7 cellular contexts compared by ENCODE assay signal in the genomic region with DNA sequence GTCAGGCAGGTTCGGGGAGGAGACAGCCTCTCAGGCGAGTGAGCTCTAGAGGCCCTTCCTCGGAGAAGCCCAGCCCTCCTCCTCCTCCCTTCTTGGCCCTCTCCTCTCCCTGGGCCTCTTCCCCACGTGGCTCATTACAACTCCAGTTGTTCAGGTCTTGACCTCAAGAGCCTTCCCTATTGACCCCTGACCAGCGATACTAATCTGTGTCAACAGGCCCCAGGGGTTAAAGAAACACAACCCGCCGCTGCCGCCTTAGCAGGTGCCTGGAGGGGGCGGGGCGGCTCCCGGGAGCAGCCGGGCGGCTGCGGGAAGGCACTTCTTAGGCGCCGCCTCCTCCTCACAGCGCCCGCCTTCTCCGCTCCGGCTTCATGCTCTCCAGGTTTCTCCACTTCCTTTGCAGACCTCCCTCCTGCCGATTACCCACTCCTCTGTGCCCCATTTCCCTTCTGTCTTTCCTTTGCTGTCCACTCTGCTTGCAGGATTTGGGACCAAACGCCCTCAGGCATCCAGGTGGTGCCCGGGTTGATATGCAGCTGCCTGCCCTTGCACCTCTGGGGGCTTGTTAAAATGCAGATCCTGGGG. TPM values are rescaled to one million over a fixed set of nuclear protein-coding genes. Genes with fewer than 3 reads are reported as not detected.
DNase-seq lines count a peak whose midpoint lies in the region; ATAC-seq and TF ChIP-seq lines count a peak whose summit lies in the region.

No MANE protein-coding gene starts in this region.

- DNase-seq in H7 (peak; percentile 96), NCI-H2171 (lab: John Stamatoyannopoulos, UW) (peak; percentile 84), astrocyte of the spinal cord (ENCODE audit: low read depth, low spot score) (peak; percentile 62), activated gamma-delta T cell treated with Interleukin-2 at 50 U/mL for 16 hours (no peak)

- H3K36me3 ChIP-seq in H7 (replicated peaks; ENCODE audit: control insufficient read depth, insufficient read depth, low read length) (no peaks in the 10 kb centered on the region), subcutaneous abdominal adipose tissue (ENCODE audit: control insufficient read depth in 5 of 5, insufficient read depth in 5 of 5, low read length in 5 of 5) (peaks cover 0 to 7% (median 2%) of the 10 kb centered on the region in 5 donors)

- H3K9ac ChIP-seq in subcutaneous abdominal adipose tissue (ENCODE audit: low read length in 5 of 5): peak overlapping the region in 3 of 5 donors; percentile 10 to 46 (median 22)

- H3K27ac ChIP-seq in layer of hippocampus (ENCODE audit: low read depth, low read length) (peak overlapping the region; percentile 97), subcutaneous abdominal adipose tissue (ENCODE audit: low read depth, low read length) (peak overlapping the region; percentile 97)

- no peak overlapping the region for H3K4me3 ChIP-seq in H7 (ENCODE audit: insufficient read depth, low read depth, low read length)
- H3K4me3 ChIP-seq in astrocyte of the spinal cord (ENCODE audit: low read depth, low read length): no peak overlapping the region
- H3K4me3 ChIP-seq in subcutaneous abdominal adipose tissue (ENCODE audit: low read depth in 1 of 5, low read length in 5 of 5): peak overlapping the region in 3 of 5 donors; percentile 36 to 52 (median 43)

- H3K4me1 ChIP-seq in subcutaneous abdominal adipose tissue (ENCODE audit: control insufficient read depth in 5 of 5, insufficient read depth in 5 of 5, low read length in 5 of 5): peaks cover 37 to 81% (median 75%) of the 10 kb centered on the region in 5 donors

- in situ Hi-C loops in astrocyte of the spinal cord (cut with HindIII; ENCODE audit: low sequenced_read_pairs): no loop called here

- no peak for ATAC-seq in GM21447 (IDR thresholded peaks at IDR 0.05; ENCODE audit: unreplicated experiment)

- H3K27me3 ChIP-seq in H7 (ENCODE audit: control insufficient read depth, insufficient read depth, low read length) (peaks cover 74% of the 10 kb centered on the region), layer of hippocampus (ENCODE audit: control insufficient read depth, insufficient read depth, low read length) (no peaks in the 10 kb centered on the region), subcutaneous abdominal adipose tissue (ENCODE audit: control insufficient read depth in 5 of 5, insufficient read depth in 4 of 5, low read length in 5 of 5) (no peaks in the 10 kb centered on the region)

- no peaks in the 10 kb centered on the region for H3K9me3 ChIP-seq in subcutaneous abdominal adipose tissue (ENCODE audit: control insufficient read depth in 5 of 5, low read length in 5 of 5)

- no peak for TF ChIP-seq CTCF in astrocyte of the spinal cord (IDR thresholded peaks at IDR 0.05; ENCODE audit: low read depth, low read length)

RNA-seq across cellular contexts. Expression of gene LYL1, which starts 51.0 kb away (rescaled TPM):
- 1.5 and 1.7 TPM in 2 replicates for total RNA-seq in H7 (2014; rRNA removed; shearing (Covaris generic))

RNA-seq across cellular contexts. Expression of gene NFIX, which starts 56.4 kb away (rescaled TPM):
- total RNA-seq in H7 (2014; rRNA removed; shearing (Covaris generic)): 0.03 and 0.07 TPM in 2 replicates

Comparison
In these comparisons a context has a peak if more than half of its experiments do, and no peak if none do; other contexts are left out.
1. H3K4me3 ChIP-seq: peak in subcutaneous abdominal adipose tissue (3 of 5); none in H7 (single experiment) and astrocyte of the spinal cord (single experiment).